Comparison of ENCODE assay signal across 1 cellular context in genomic region chr6:38671885-38672467, GRCh38.
TF ChIP-seq lines count a peak whose summit lies in the region.

No MANE protein-coding gene starts in this region.

TF ChIP-seq in GM12878, 131 proteins besides CTCF, POLR2A, EP300 and RAD21:
- TF ChIP-seq JUNB (IDR thresholded peaks at IDR 0.05) (peak; percentile 53), SMC3 (IDR thresholded peaks at IDR 0.05; ENCODE audit: borderline replicate concordance, low read length) (peak; percentile 47; the same call in 1 of the 2 replicates), SPI1 (IDR thresholded peaks at IDR 0.05; ENCODE audit: borderline replicate concordance, insufficient read depth, low read depth, low read length) (no peak), CBX3 (IDR thresholded peaks at IDR 0.05; ENCODE audit: borderline replicate concordance, low read depth) (no peak), PKNOX1 (IDR thresholded peaks at IDR 0.05) (peak; percentile 20; the same call in 1 of the 2 replicates), YY1 (IDR thresholded peaks at IDR 0.05; ENCODE audit: low read depth, low read length) (0 out of 2 replicates have a peak, but pooled peaks have one; percentile 21), CREB1 (IDR thresholded peaks at IDR 0.05; ENCODE audit: low read depth) (peak; percentile 22; the same call in 1 of the 2 replicates), ETV6 (conservative IDR thresholded peaks at IDR 0.05 in 1 of 2, IDR thresholded peaks at IDR 0.05 in 1 of 2; ENCODE audit: borderline replicate concordance in 1 of 2, low read depth in 1 of 2) (peak in 1 of 2 experiments; percentile 29; a peak in 1 of 4 replicates), TCF3 (IDR thresholded peaks at IDR 0.05; ENCODE audit: borderline replicate concordance, insufficient read depth, low read depth, low read length) (no peak), IKZF2 (IDR thresholded peaks at IDR 0.05) (peak; percentile 39 to 48; a peak in 2 of 4 replicates), SIX5 (IDR thresholded peaks at IDR 0.05; ENCODE audit: low read depth, low read length, severe bottlenecking) (peak; percentile 10), IKZF1 (conservative IDR thresholded peaks at IDR 0.05) (peak; percentile 35), RELB (IDR thresholded peaks at IDR 0.05; ENCODE audit: low read depth) (peak; percentile 57; the same call in 1 of the 2 replicates), EED (IDR thresholded peaks at IDR 0.05; ENCODE audit: low read depth) (peak; percentile 62; the same call in 1 of the 2 replicates), RUNX3 (IDR thresholded peaks at IDR 0.05; ENCODE audit: low read length) (peak; percentile 64)
